25 cellular contexts compared by ENCODE assay signal in genomic region chr13:111965466-111966214, GRCh38.
"Had no signal": no experiment of that assay in that cellular context is flagged by ENCODE, and none has a peak within 500 bp of the region (broad histone marks: within the 10 kb centered on the region; RNA-seq: fewer than 3 reads in every experiment).

No MANE protein-coding gene starts in this region.

- H3K9me2 ChIP-seq: SK-N-SH had no signal

- H3K9me3 ChIP-seq: MG63, SK-N-SH had no signal

- H3K4me3 ChIP-seq: MG63 had no signal

- H3K36me3 ChIP-seq: MG63 had no signal

- H3K27ac ChIP-seq: RWPE1 had no signal

- H3K4me2 ChIP-seq: SK-N-SH had no signal

- DNase-seq: IMR-90, Karpas-422, KG1, MG63, NCI-H1092, NCI-H1105 treated with DMSO at 0.1 percent for 48 hours, NCI-H1417 treated with DMSO at 0.1 percent for 48 hours, NCI-H146, NCI-H1694 treated with DMSO at 0.1 percent for 48 hours, NCI-H1930, NCI-H2081, NCI-H2107, NCI-H226, NCI-H446, NCI-H510A, NCI-H524 treated with DMSO at 0.1 percent for 48 hours, NCI-H69, NCI-H774, PC-3, SHP77, SK-N-SH, SW 1271 had no signal

- H3K27me3 ChIP-seq: MG63 had no signal

- ATAC-seq: HepG2, Panc1, PC-3 had no signal
